In genomic region chr1:3425486-3426215, GRCh38 we compare ENCODE assay signal across 15 cellular contexts. TPM values are rescaled to one million over a fixed set of nuclear protein-coding genes. Genes with fewer than 3 reads are reported as not detected.
DNase-seq lines count a peak whose midpoint lies in the region; ATAC-seq and TF ChIP-seq lines count a peak whose summit lies in the region.
"Had no signal": no experiment of that assay in that cellular context is flagged by ENCODE, and none has a peak within 500 bp of the region (broad histone marks: within the 10 kb centered on the region; RNA-seq: fewer than 3 reads in every experiment).

No MANE protein-coding gene starts in this region.

- no peak overlapping the region for H3K4ac ChIP-seq in mesenchymal stem cell (ENCODE audit: low read depth in 1 of 2, low read length in 2 of 2)

- no peak overlapping the region for H3K18ac ChIP-seq in mesenchymal stem cell (ENCODE audit: low read depth in 1 of 2, low read length in 2 of 2)

- H3K4me3 ChIP-seq in left ventricle myocardium inferior (no peak overlapping the region), mesenchymal stem cell (ENCODE audit: insufficient read depth in 1 of 2, low read depth in 1 of 2, low read length in 2 of 2) (no peak overlapping the region)
- H3K4me3 ChIP-seq: GM23338 had no signal

- H3K4me1 ChIP-seq in left ventricle myocardium inferior (peaks cover 40% of the 10 kb centered on the region), mesenchymal stem cell (ENCODE audit: control insufficient read depth, insufficient read depth, low read depth, low read length) (peaks cover 2% of the 10 kb centered on the region)
- H3K4me1 ChIP-seq: BE2C, Caco-2 had no signal

- no peak overlapping the region for H2BK5ac ChIP-seq in mesenchymal stem cell (ENCODE audit: low read depth, low read length, poor library complexity, severe bottlenecking)

- H3K9me3 ChIP-seq in left ventricle myocardium inferior (replicated peaks), result no peaks in the 10 kb centered on the region
- H3K9me3 ChIP-seq in mesenchymal stem cell (ENCODE audit: control insufficient read depth, low read length), result no peaks in the 10 kb centered on the region
- H3K9me3 ChIP-seq: BE2C, Caco-2 had no signal

- H4K91ac ChIP-seq in mesenchymal stem cell (ENCODE audit: low read length), result no peak overlapping the region

- H3K27ac ChIP-seq in left ventricle myocardium inferior (replicated peaks) (no peak overlapping the region), VCaP (peak overlapping the region; percentile 38; the same call in 1 of the 2 replicates), mesenchymal stem cell (ENCODE audit: low read length, poor library complexity, severe bottlenecking) (no peak overlapping the region)
- H3K27ac ChIP-seq: C4-2B, HL-60 had no signal

- no peak overlapping the region for H3K23ac ChIP-seq in mesenchymal stem cell (ENCODE audit: low read length in 2 of 2)

- no peak overlapping the region for H4K8ac ChIP-seq in mesenchymal stem cell (ENCODE audit: low read length)

- no peaks in the 10 kb centered on the region for H3K79me1 ChIP-seq in mesenchymal stem cell (replicated peaks; ENCODE audit: low read length, poor library complexity, severe bottlenecking)

- no peak overlapping the region for H3K9ac ChIP-seq in mesenchymal stem cell (ENCODE audit: low read length)

- peak; percentile 14 for DNase-seq in Right ventricle myocardium superior
- no peak for DNase-seq in left ventricle myocardium inferior
- DNase-seq in mesenchymal stem cell, result no peak
- no peak for DNase-seq in NCI-H2081 treated with DMSO at 0.1 percent for 48 hours (lab: John Stamatoyannopoulos, UW)
- DNase-seq: ACHN; BE2C; Caco-2; CD4-positive, alpha-beta T cell; GDM1; HCEC 1CT had no signal

- H2BK12ac ChIP-seq in mesenchymal stem cell (ENCODE audit: low read length in 2 of 2), result no peak overlapping the region

- intact Hi-C loops in Right ventricle myocardium superior (cut with DNase I), result no loop called here
- intact Hi-C loops in left ventricle myocardium inferior (cut with micrococcal nuclease), result no loop called here

- TF ChIP-seq CTCF in left ventricle myocardium inferior (IDR thresholded peaks at IDR 0.05; ENCODE audit: borderline replicate concordance) (no peak), VCaP (conservative IDR thresholded peaks at IDR 0.05) (no peak)

- ATAC-seq in Right ventricle myocardium superior (ENCODE audit: poor library complexity), result no peak
- no peak for ATAC-seq in GM19397 (IDR thresholded peaks at IDR 0.05; ENCODE audit: unreplicated experiment)

- H3K36me3 ChIP-seq in left ventricle myocardium inferior (peaks cover 11% of the 10 kb centered on the region), mesenchymal stem cell (ENCODE audit: control insufficient read depth in 1 of 2, insufficient read depth in 2 of 2, low read depth in 1 of 2, low read length in 2 of 2) (peaks cover 0 to 8% of the 10 kb centered on the region in 2 experiments)
- H3K36me3 ChIP-seq: BE2C had no signal

- H2BK120ac ChIP-seq in mesenchymal stem cell (ENCODE audit: low read depth, low read length), result no peak overlapping the region

- no peak overlapping the region for H3K14ac ChIP-seq in mesenchymal stem cell (ENCODE audit: low read length in 2 of 2)

- peak overlapping the region; percentile 15 for H2BK15ac ChIP-seq in mesenchymal stem cell (ENCODE audit: low read depth, poor library complexity, severe bottlenecking)

- peaks cover 3% of the 10 kb centered on the region for H3K27me3 ChIP-seq in left ventricle myocardium inferior (ENCODE audit: low read depth)
- H3K27me3 ChIP-seq in mesenchymal stem cell (ENCODE audit: control insufficient read depth in 1 of 2, insufficient read depth in 1 of 2, low read length in 2 of 2), result peaks cover 17 to 37% of the 10 kb centered on the region in 2 experiments
- H3K27me3 ChIP-seq: BE2C had no signal

- no peak overlapping the region for H2AK5ac ChIP-seq in mesenchymal stem cell (ENCODE audit: low read length, severe bottlenecking)

- no peak overlapping the region for H3K4me2 ChIP-seq in mesenchymal stem cell (ENCODE audit: low read length, poor library complexity, severe bottlenecking)
- H3K4me2 ChIP-seq: GM23338 had no signal

- no peak overlapping the region for H2AFZ ChIP-seq in mesenchymal stem cell (ENCODE audit: low read depth, low read length)
- H2AFZ ChIP-seq: GM23338 had no signal

- WGBS in mesenchymal stem cell, result 89% methylated on average over 42 of the region's 44 CpGs

RNA-seq across cellular contexts. Expression of gene ARHGEF16, which starts 28.8 kb away (rescaled TPM):
- total RNA-seq in Right ventricle myocardium superior (0.89 TPM), left ventricle myocardium inferior (0.52 TPM)
- polyA plus RNA-seq in mesenchymal stem cell (2013, experiment 1 of 2), result 0.73 TPM
- polyA plus RNA-seq in mesenchymal stem cell (2013, experiment 2 of 2), result 0.49 TPM
